In genomic region chr3:180980612-180981011, GRCh38 we compare ENCODE assay signal across 15 cellular contexts. TPM values are rescaled to one million over a fixed set of nuclear protein-coding genes. Genes with fewer than 3 reads are reported as not detected.
DNase-seq lines count a peak whose midpoint lies in the region; ATAC-seq and TF ChIP-seq lines count a peak whose summit lies in the region.
"Had no signal": no experiment of that assay in that cellular context is flagged by ENCODE, and none has a peak within 500 bp of the region (broad histone marks: within the 10 kb centered on the region; RNA-seq: fewer than 3 reads in every experiment).

No MANE protein-coding gene starts in this region.

- H3K36me3 Mint-ChIP-seq in activated T-cell treated with anti-CD3 and anti-CD28 coated beads, Interleukin-2, amount 50 U/mL, for 72 hours (ENCODE audit: insufficient read depth in 2 of 2), result peaks cover 0 to 5% of the 10 kb centered on the region in 2 donors
- H3K36me3 Mint-ChIP-seq in T-helper 17 cell (ENCODE audit: low read depth), result peaks cover 2% of the 10 kb centered on the region
- H3K36me3 Mint-ChIP-seq in stimulated activated naive B cell treated with anti-CD40 and anti-IgM and Interleukin-4, amounts not matched to agents 10 μg/mL and 1 μg/mL and 100 μg/mL, for 72 hours, result peaks cover 5 to 15% of the 10 kb centered on the region in 2 donors

- H3K4me3 Mint-ChIP-seq in activated T-cell treated with anti-CD3 and anti-CD28 coated beads, Interleukin-2, amount 50 U/mL, for 72 hours, result no peak overlapping the region
- H3K4me3 Mint-ChIP-seq in T-helper 17 cell, result no peak overlapping the region
- H3K4me3 Mint-ChIP-seq in stimulated activated naive B cell treated with anti-CD40 and anti-IgM and Interleukin-4, amounts not matched to agents 10 μg/mL and 1 μg/mL and 100 μg/mL, for 72 hours, result no peak overlapping the region
- H3K4me3 Mint-ChIP-seq: naive B cell had no signal

- H3K4me1 Mint-ChIP-seq in activated T-cell treated with anti-CD3 and anti-CD28 coated beads, Interleukin-2, amount 50 U/mL, for 72 hours (ENCODE audit: low read depth), result peaks cover 11% of the 10 kb centered on the region
- peaks cover 11% of the 10 kb centered on the region for H3K4me1 Mint-ChIP-seq in T-helper 17 cell
- H3K4me1 Mint-ChIP-seq in stimulated activated naive B cell treated with anti-CD40 and anti-IgM and Interleukin-4, amounts not matched to agents 10 μg/mL and 1 μg/mL and 100 μg/mL, for 72 hours, result no peaks in the 10 kb centered on the region
- H3K4me1 Mint-ChIP-seq: naive B cell had no signal

- H3K9me3 ChIP-seq in T-helper 17 cell (ENCODE audit: control insufficient read depth, low read length, poor library complexity, severe bottlenecking), result no peaks in the 10 kb centered on the region
- H3K9me3 ChIP-seq in heart right ventricle, result no peaks in the 10 kb centered on the region
- H3K9me3 ChIP-seq: A549, transverse colon had no signal

- peak; percentile 59 to 82 for ATAC-seq in activated T-cell treated with anti-CD3 and anti-CD28 coated beads, Interleukin-2, amount 50 U/mL, for 72 hours (replicated peaks in 1 of 2)
- no peak for ATAC-seq in T-helper 17 cell
- peak; percentile 84 to 99 (median 96) for ATAC-seq in heart right ventricle
- no peak for ATAC-seq in stimulated activated naive B cell treated with anti-CD40 and anti-IgM and Interleukin-4, amounts not matched to agents 10 μg/mL and 1 μg/mL and 100 μg/mL, for 72 hours (replicated peaks)
- no peak for ATAC-seq in GM21360 (IDR thresholded peaks at IDR 0.05; ENCODE audit: unreplicated experiment)
- ATAC-seq: A549 had no signal

- no peaks in the 10 kb centered on the region for H3K9me3 Mint-ChIP-seq in activated T-cell treated with anti-CD3 and anti-CD28 coated beads, Interleukin-2, amount 50 U/mL, for 72 hours
- no peaks in the 10 kb centered on the region for H3K9me3 Mint-ChIP-seq in stimulated activated naive B cell treated with anti-CD40 and anti-IgM and Interleukin-4, amounts not matched to agents 10 μg/mL and 1 μg/mL and 100 μg/mL, for 72 hours
- H3K9me3 Mint-ChIP-seq: naive B cell had no signal

- DNase-seq in activated T-cell treated with anti-CD3 and anti-CD28 coated beads, Interleukin-2, amount 50 U/mL, for 72 hours, result no peak
- DNase-seq in activated T-cell treated with anti-CD3 and anti-CD28 coated beads for 4 hours (no peak), T-helper 17 cell (no peak), heart right ventricle (no peak), HK-2 (ENCODE audit: unreplicated experiment) (no peak), SKM-1 treated with dmso at 0.1 percent for 144 hours (lab: John Stamatoyannopoulos, UW; ENCODE audit: unreplicated experiment) (no peak)
- no peak for DNase-seq in stimulated activated naive B cell treated with anti-CD40 and anti-IgM and Interleukin-4, amounts not matched to agents 10 μg/mL and 1 μg/mL and 100 μg/mL, for 72 hours
- DNase-seq: activated CD4-positive, CD25-positive, alpha-beta regulatory T cell treated with anti-CD3 and anti-CD28 coated beads, Interleukin-2, amount 50 U/mL, for 72 hours; DND-41; naive B cell; NCI-H2081 treated with DMSO at 0.1 percent for 48 hours; transverse colon had no signal

- peaks cover 0 to 98% (median 19%) of the 10 kb centered on the region in 9 donors for H3K36me3 ChIP-seq in heart right ventricle

- intact Hi-C loops in heart right ventricle (cut with DNase I), result loop anchor here in 4 of 10 donors (5.0 to 10.0 kb wide), 3 partner anchors 68 to 376 kb away; partner anchors contain the start of genes TTC14 (in 2 of the 4) and FXR1 (in 1 of the 4)

- H3K4me3 ChIP-seq in heart right ventricle, result no peak overlapping the region
- H3K4me3 ChIP-seq: A549, skin epidermis, transverse colon had no signal

- TF ChIP-seq CTCF in heart right ventricle (IDR thresholded peaks at IDR 0.05), result no peak

- H3K27me3 Mint-ChIP-seq in activated T-cell treated with anti-CD3 and anti-CD28 coated beads, Interleukin-2, amount 50 U/mL, for 72 hours (ENCODE audit: low read depth), result no peaks in the 10 kb centered on the region
- no peaks in the 10 kb centered on the region for H3K27me3 Mint-ChIP-seq in T-helper 17 cell
- no peaks in the 10 kb centered on the region for H3K27me3 Mint-ChIP-seq in stimulated activated naive B cell treated with anti-CD40 and anti-IgM and Interleukin-4, amounts not matched to agents 10 μg/mL and 1 μg/mL and 100 μg/mL, for 72 hours
- H3K27me3 Mint-ChIP-seq: naive B cell had no signal

- H3K27ac Mint-ChIP-seq in activated T-cell treated with anti-CD3 and anti-CD28 coated beads, Interleukin-2, amount 50 U/mL, for 72 hours, result peak overlapping the region; percentile 86
- peak overlapping the region; percentile 1 for H3K27ac Mint-ChIP-seq in T-helper 17 cell
- H3K27ac Mint-ChIP-seq in stimulated activated naive B cell treated with anti-CD40 and anti-IgM and Interleukin-4, amounts not matched to agents 10 μg/mL and 1 μg/mL and 100 μg/mL, for 72 hours, result peak overlapping the region; percentile 28

- H3K27me3 ChIP-seq in heart right ventricle, result no peaks in the 10 kb centered on the region
- H3K27me3 ChIP-seq: transverse colon had no signal

- peaks cover 0 to 40% (median 8%) of the 10 kb centered on the region in 9 donors for H3K4me1 ChIP-seq in heart right ventricle
- H3K4me1 ChIP-seq: A549 had no signal

- H3K27ac ChIP-seq in heart right ventricle, result peak overlapping the region in 8 of 10 donors; percentile 20 to 80 (median 72)
- H3K27ac ChIP-seq: A549, transverse colon had no signal

RNA-seq across cellular contexts. Expression of gene DNAJC19, which starts 8.9 kb away (rescaled TPM):
- 10 to 100 TPM; 49.2 to 53.6 TPM for total RNA-seq in activated T-cell treated with anti-CD3 and anti-CD28 coated beads, Interleukin-2, amount 50 U/mL, for 72 hours
- total RNA-seq in T-helper 17 cell (10 to 100 TPM; 23.0 to 29.0 TPM), heart right ventricle (100 to 1,000 TPM in 4 of 10 donors, 10 to 100 TPM in 6; 64.9 to 132 (median 97.6) TPM)
- polyA plus RNA-seq in heart right ventricle, result 10 to 100 TPM; 57.6 to 92.3 TPM

Comparison
In these comparisons a context has a peak if more than half of its experiments do, and no peak if none do; other contexts are left out.
1. ATAC-seq: peak in activated T-cell treated with anti-CD3 and anti-CD28 coated beads, Interleukin-2, amount 50 U/mL, for 72 hours (2 of 2) and heart right ventricle (8 of 8); none in T-helper 17 cell (single experiment), stimulated activated naive B cell treated with anti-CD40 and anti-IgM and Interleukin-4, amounts not matched to agents 10 μg/mL and 1 μg/mL and 100 μg/mL, for 72 hours (0 of 2) and GM21360 (single experiment).
2. H3K27ac Mint-ChIP-seq: peak in every context shown above with its lines; median percentile 86 in activated T-cell treated with anti-CD3 and anti-CD28 coated beads, Interleukin-2, amount 50 U/mL, for 72 hours; 28 in stimulated activated naive B cell treated with anti-CD40 and anti-IgM and Interleukin-4, amounts not matched to agents 10 μg/mL and 1 μg/mL and 100 μg/mL, for 72 hours; 1 in T-helper 17 cell.